Comparison of ENCODE assay signal across 8 cellular contexts in genomic region chr10:91409069-91409868, GRCh38. TPM values are rescaled to one million over a fixed set of nuclear protein-coding genes. Genes with fewer than 3 reads are reported as not detected.
DNase-seq lines count a peak whose midpoint lies in the region; ATAC-seq, FAIRE-seq and TF ChIP-seq lines count a peak whose summit lies in the region.

No MANE protein-coding gene starts in this region.

- TF ChIP-seq POLR2A in A549 (IDR thresholded peaks at IDR 0.05; ENCODE audit: low read length) (peak; percentile 76), HepG2 (IDR thresholded peaks at IDR 0.05; ENCODE audit: insufficient read depth in 1 of 2, low read depth in 2 of 2, low read length in 2 of 2) (peak in 1 of 2 experiments; percentile 73)

- H3K27me3 Mint-ChIP-seq in T-helper 17 cell = no peaks in the 10 kb centered on the region

- DNase-seq in A549 (ENCODE audit: low read depth in 1 of 2, low spot score in 1 of 2) (peak; percentile 75 to 86), GM13977 (ENCODE audit: low spot score) (peak; percentile 54), NCI-H1436 (lab: John Stamatoyannopoulos, UW) (peak; percentile 65), T-helper 17 cell (peak; percentile 5 to 17 (median 9)), dorsolateral prefrontal cortex (peak; percentile 54 to 86 (median 78)), HepG2 (ENCODE audit: low spot score) (peak; percentile 53)
- DNase-seq in stimulated activated CD4-positive, alpha-beta T cell treated with anti-CD3 and anti-CD28 coated beads, TNF-alpha, amount 100 ng/mL, for 4 hours (ENCODE audit: low read depth in 3 of 3) = peak in 2 of 3 experiments; percentile 0 to 7

- peaks cover 9% of the 10 kb centered on the region for H3K4me1 Mint-ChIP-seq in T-helper 17 cell

- H3K4me3 ChIP-seq in A549 = peak overlapping the region; percentile 71
- peak overlapping the region; percentile 58 to 99 (median 89) for H3K4me3 ChIP-seq in dorsolateral prefrontal cortex
- peak overlapping the region; percentile 68 to 99 (median 74) for H3K4me3 ChIP-seq in HepG2 (replicated peaks in 1 of 3; ENCODE audit: insufficient read depth in 1 of 3, low read depth in 2 of 3, low read length in 3 of 3)

- peak overlapping the region; percentile 97 for H3K27ac Mint-ChIP-seq in T-helper 17 cell

- POLR2A ChIA-PET in A549 (lab: Yijun Ruan, JAX) (interaction anchor here (1.0 to 1.8 kb wide), 3 partner anchors 22 to 514 kb away, joined by 3 to 7 read pairs (median 4); partner anchors contain the start of genes BTAF1 and PPP1R3C), HepG2 (lab: Yijun Ruan, JAX) (interaction anchor here (1.0 to 1.1 kb wide), 2 partner anchors 223 to 247 kb away, joined by 3 to 5 read pairs; no protein-coding TSS in a partner anchor)

- H3K27ac ChIP-seq in A549 = peak overlapping the region; percentile 96 to 99
- H3K27ac ChIP-seq in dorsolateral prefrontal cortex = peak overlapping the region; percentile 92 to 100 (median 99)
- peak overlapping the region; percentile 97 for H3K27ac ChIP-seq in HepG2 (ENCODE audit: extremely low read length, insufficient read depth, low read length)

- TF ChIP-seq RAD21 in A549 (conservative IDR thresholded peaks at IDR 0.05 in 1 of 2, IDR thresholded peaks at IDR 0.05 in 1 of 2) (0 out of 5 replicates have a peak, but pooled peaks of 1 of the 2 experiments have one; percentile 12), HepG2 (CRISPR knock-in tag; IDR thresholded peaks at IDR 0.05) (no peak)

- peak overlapping the region; percentile 76 for H3K4me2 ChIP-seq in A549
- peak overlapping the region; percentile 89 for H3K4me2 ChIP-seq in HepG2 (ENCODE audit: low read depth, low read length)

- no peak for FAIRE-seq in A549 (lab: Jason Lieb, UNC)
- FAIRE-seq in HepG2 (lab: Jason Lieb, UNC) = no peak

- H3K9me3 ChIP-seq in A549 = no peaks in the 10 kb centered on the region
- no peaks in the 10 kb centered on the region for H3K9me3 ChIP-seq in T-helper 17 cell (ENCODE audit: control insufficient read depth, low read length, poor library complexity, severe bottlenecking)
- no peaks in the 10 kb centered on the region for H3K9me3 ChIP-seq in HepG2 (ENCODE audit: low read length)

- ATAC-seq in A549 (peak; percentile 71 to 86), HG02870 (IDR thresholded peaks at IDR 0.05; ENCODE audit: unreplicated experiment) (peak; percentile 28), T-helper 17 cell (peak; percentile 20), HepG2 (peak; percentile 83)

- H3K4me3 Mint-ChIP-seq in T-helper 17 cell = peak overlapping the region; percentile 98

- CTCF ChIA-PET in A549 (lab: Yijun Ruan, JAX) (interaction anchor here (0.6 to 2.5 kb wide), 9 partner anchors 11 to 285 kb away, joined by 3 to 10 read pairs (median 3); no protein-coding TSS in a partner anchor), HepG2 (lab: Yijun Ruan, JAX; ENCODE audit: low intra/inter-chr PET ratio, low total read pairs) (interaction anchor here (2.5 kb wide), 1 partner anchor 20 kb away, joined by 13 read pairs; no protein-coding TSS in a partner anchor)

- no peaks in the 10 kb centered on the region for H3K27me3 ChIP-seq in dorsolateral prefrontal cortex
- peaks cover 2 to 7% of the 10 kb centered on the region in 2 experiments; a peak in 2 of 5 replicates for H3K27me3 ChIP-seq in HepG2 (ENCODE audit: control insufficient read depth in 1 of 2, insufficient read depth in 2 of 2, low read length in 2 of 2)

- no peaks in the 10 kb centered on the region for H4K20me1 ChIP-seq in HepG2 (ENCODE audit: insufficient read depth, low read length)

- no peak for TF ChIP-seq EP300 in A549 (IDR thresholded peaks at IDR 0.05)
- TF ChIP-seq EP300 in HepG2 (IDR thresholded peaks at IDR 0.05; ENCODE audit: low read depth in 2 of 2, low read length in 2 of 2) = no peak
- no peak for TF ChIP-seq EP300 in HepG2 (CRISPR knock-in tag; IDR thresholded peaks at IDR 0.05; ENCODE audit: borderline replicate concordance)

- BruUV-seq in HepG2 (replicated peaks; lab: Mats Ljungman, UMichigan) = TSS peak; percentile 83

- H3K36me3 ChIP-seq in HepG2 (replicated peaks in 1 of 2; ENCODE audit: control insufficient read depth in 1 of 2, insufficient read depth in 2 of 2, low read length in 2 of 2) = no peaks in the 10 kb centered on the region

- peak overlapping the region; percentile 68 for H2AFZ ChIP-seq in HepG2 (ENCODE audit: low read length)

- no peaks in the 10 kb centered on the region for H3K79me2 ChIP-seq in HepG2 (ENCODE audit: insufficient read depth, low read length)

- peak overlapping the region; percentile 98 for H3K9ac ChIP-seq in HepG2 (ENCODE audit: insufficient read depth, low read depth, low read length)

- H3K4me1 ChIP-seq in A549 (peaks cover 14% of the 10 kb centered on the region; the same call in 1 of the 3 replicates), HepG2 (ENCODE audit: insufficient read depth, low read length) (peaks cover 25% of the 10 kb centered on the region)

- intact Hi-C loops in dorsolateral prefrontal cortex (cut with DNase I) = loop anchor here in 1 of 2 donors (2.0 kb wide), 1 partner anchor 110 kb away; no protein-coding TSS in a partner anchor
- intact Hi-C loops in HepG2 (cut with micrococcal nuclease; ENCODE audit: unreplicated experiment) = no loop called here

- no peak for TF ChIP-seq CTCF in A549 (IDR thresholded peaks at IDR 0.05)
- no peak for TF ChIP-seq CTCF in GM13977 (IDR thresholded peaks at IDR 0.05; ENCODE audit: extremely low read depth, insufficient read depth, missing control alignments)
- TF ChIP-seq CTCF in dorsolateral prefrontal cortex (IDR thresholded peaks at IDR 0.05 in 54 of 56, conservative IDR thresholded peaks at IDR 0.05 in 2 of 56; ENCODE audit: low read depth in 1 of 56, partially characterized antibody in 56 of 56) = peak in 11 of 56 donors; percentile 1 to 34 (median 9)
- TF ChIP-seq CTCF in HepG2 (CRISPR knock-in tag; IDR thresholded peaks at IDR 0.05) = no peak

- in situ Hi-C loops in GM13977 (cut with MboI; ENCODE audit: low pct_unique_long_range_greater_than_20kb, low sequenced_read_pairs, unreplicated experiment) = no loop called here
- in situ Hi-C loops in HepG2 (cut with HindIII; ENCODE audit: extremely low pct_ligation_motif_present, low pct_unique_long_range_greater_than_20kb) = no loop called here

- H3K36me3 Mint-ChIP-seq in T-helper 17 cell (ENCODE audit: low read depth) = peaks cover 4% of the 10 kb centered on the region

- WGBS in A549 (ENCODE audit: missing lambda C conversion rate) = 2% methylated on average over 27 of the region's 31 CpGs
- 4% methylated on average over 21 of the region's 31 CpGs for WGBS in HepG2 (ENCODE audit: low lambda C conversion rate)

TF ChIP-seq in A549, 52 proteins besides CTCF, POLR2A, EP300 and RAD21 (continues in another document):
- TF ChIP-seq FOXS1 (CRISPR knock-in tag; IDR thresholded peaks at IDR 0.05) = no peak
- TF ChIP-seq, protein P1, sequence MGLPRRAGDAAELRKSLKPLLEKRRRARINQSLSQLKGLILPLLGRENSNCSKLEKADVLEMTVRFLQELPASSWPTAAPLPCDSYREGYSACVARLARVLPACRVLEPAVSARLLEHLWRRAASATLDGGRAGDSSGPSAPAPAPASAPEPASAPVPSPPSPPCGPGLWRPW (IDR thresholded peaks at IDR 0.05) = no peak
- no peak for TF ChIP-seq CHD2 (IDR thresholded peaks at IDR 0.05; ENCODE audit: low read length, partially characterized antibody)
- no peak for TF ChIP-seq HOXB13 (CRISPR knock-in tag; IDR thresholded peaks at IDR 0.05; ENCODE audit: low read depth)
- no peak for TF ChIP-seq MYC (IDR thresholded peaks at IDR 0.05; ENCODE audit: borderline replicate concordance, low read length)

TF ChIP-seq in HepG2, 621 proteins besides CTCF, POLR2A, EP300 and RAD21 (continues in another document):
- TF ChIP-seq NCOA1 (CRISPR knock-in tag; IDR thresholded peaks at IDR 0.05) = 0 out of 2 replicates have a peak, but pooled peaks have one; percentile 4
- TF ChIP-seq ZNF343 (CRISPR knock-in tag; IDR thresholded peaks at IDR 0.05) = no peak
- TF ChIP-seq THAP11 (CRISPR knock-in tag; IDR thresholded peaks at IDR 0.05) = peak; percentile 43; the same call in 1 of the 2 replicates
- no peak; the same call in 1 of the 2 replicates for TF ChIP-seq ZNF619 (CRISPR knock-in tag; IDR thresholded peaks at IDR 0.05)
- no peak for TF ChIP-seq CCAR2 (optimal IDR thresholded peaks at IDR 0.05; ENCODE audit: low read depth, low read length)
- no peak for TF ChIP-seq RFXANK (CRISPR knock-in tag; IDR thresholded peaks at IDR 0.05)
- TF ChIP-seq ZNF556 (CRISPR knock-in tag; IDR thresholded peaks at IDR 0.05; ENCODE audit: borderline replicate concordance) = peak; percentile 53; the same call in 1 of the 2 replicates

RNA-seq across cellular contexts. Expression of gene HECTD2, which starts 0.9 kb away (rescaled TPM):
- polyA plus RNA-seq in A549 (2011; rRNA removed) (13.4 and 13.9 TPM in 2 replicates), A549 (2017; fragmentation: RNase III; extraction: RNeasy Plus Mini Kit Qiagen cat#74134 plus additional on column Dnase treatment) (3.8 to 5.7 TPM (median 4.1 TPM) in 3 replicates), HepG2 (2011; rRNA removed) (3.2 and 3.3 TPM in 2 replicates)
- 2.0 and 2.6 TPM in 2 replicates for polyA plus RNA-seq in A549 (2012; cell fraction: cytosol; rRNA removed)
- polyA plus RNA-seq in A549 (2012; cell fraction: nucleus; rRNA removed) = 2.6 and 3.3 TPM in 2 replicates
- polyA minus RNA-seq in A549 (2011; rRNA and poly(A)+ RNA removed) = 7.6 and 11.0 TPM in 2 replicates
- total RNA-seq in T-helper 17 cell (1 to 10 TPM; 2.5 to 3.1 TPM), dorsolateral prefrontal cortex (10 to 100 TPM; 13.3 to 40.3 (median 26.3) TPM), HepG2 (2016; rRNA removed; fragmentation: Illumina TruSeq; extraction: Trizol) (5.1 and 5.2 TPM in 2 replicates)
- 10.2 and 11.5 TPM in 2 replicates for total RNA-seq in HepG2 (2016; cell fraction: cytosol; rRNA removed; fragmentation: Illumina TruSeq; extraction: Trizol; ENCODE audit: low read depth)
- 4.1 and 4.2 TPM in 2 replicates for total RNA-seq in HepG2 (2016; cell fraction: insoluble cytoplasmic fraction; rRNA removed; fragmentation: Illumina TruSeq; extraction: Trizol)
- total RNA-seq in HepG2 (2016; cell fraction: membrane; rRNA removed; fragmentation: Illumina TruSeq; extraction: Trizol) = 3.0 and 3.5 TPM in 2 replicates
- total RNA-seq in HepG2 (2016; cell fraction: nucleus; rRNA removed; fragmentation: Illumina TruSeq; extraction: Trizol) = 12.0 and 12.8 TPM in 2 replicates
- 0.68 and 0.85 TPM in 2 replicates for polyA plus RNA-seq in HepG2 (2011; cell fraction: cytosol; rRNA removed)
- polyA plus RNA-seq in HepG2 (2011; cell fraction: nucleus; rRNA removed) = 3.9 and 5.8 TPM in 2 replicates
- 1.7 and 2.2 TPM in 2 replicates for polyA plus RNA-seq in HepG2 (2012)
- polyA plus RNA-seq in HepG2 (2016; cell fraction: cytosol; fragmentation: Illumina TruSeq; extraction: Trizol; ENCODE audit: low read depth) = 0.93 and 0.97 TPM in 2 replicates
- 4.1 and 4.4 TPM in 2 replicates for polyA plus RNA-seq in HepG2 (2016; cell fraction: insoluble cytoplasmic fraction; fragmentation: Illumina TruSeq; extraction: Trizol; ENCODE audit: low read depth)
- polyA plus RNA-seq in HepG2 (2016; cell fraction: membrane; fragmentation: Illumina TruSeq; extraction: Trizol; ENCODE audit: low read depth) = 1.7 and 2.1 TPM in 2 replicates
- polyA plus RNA-seq in HepG2 (2016; cell fraction: nucleus; fragmentation: Illumina TruSeq; extraction: Trizol; ENCODE audit: insufficient read depth, low read depth) = 18.4 and 19.3 TPM in 2 replicates
- 2.7 and 21.5 TPM in 2 replicates for polyA minus RNA-seq in HepG2 (2011; rRNA and poly(A)+ RNA removed; ENCODE audit: low replicate concordance)
- 1.4 and 1.6 TPM in 2 replicates for polyA minus RNA-seq in HepG2 (2011; cell fraction: cytosol; rRNA and poly(A)+ RNA removed)
- 12.2 and 14.7 TPM in 2 replicates for polyA minus RNA-seq in HepG2 (2011; cell fraction: nucleus; rRNA and poly(A)+ RNA removed)

Comparison
In these comparisons a context has a peak if more than half of its experiments do, and no peak if none do; other contexts are left out.
1. Peak in every context shown above with its lines: DNase-seq, ATAC-seq, H3K4me3 ChIP-seq and H3K27ac ChIP-seq.
2. ATAC-seq: peak in every context shown above with its lines; median percentile 83 in HepG2; 78 in A549; 28 in HG02870; 20 in T-helper 17 cell.
3. DNase-seq: peak in every context shown above with its lines; median percentile 80 in A549; 78 in dorsolateral prefrontal cortex; 65 in NCI-H1436; 54 in GM13977; 53 in HepG2; 9 in T-helper 17 cell; 4 in stimulated activated CD4-positive, alpha-beta T cell treated with anti-CD3 and anti-CD28 coated beads, TNF-alpha, amount 100 ng/mL, for 4 hours.